Comparison of ENCODE assay signal across 8 cellular contexts in the genomic region with DNA sequence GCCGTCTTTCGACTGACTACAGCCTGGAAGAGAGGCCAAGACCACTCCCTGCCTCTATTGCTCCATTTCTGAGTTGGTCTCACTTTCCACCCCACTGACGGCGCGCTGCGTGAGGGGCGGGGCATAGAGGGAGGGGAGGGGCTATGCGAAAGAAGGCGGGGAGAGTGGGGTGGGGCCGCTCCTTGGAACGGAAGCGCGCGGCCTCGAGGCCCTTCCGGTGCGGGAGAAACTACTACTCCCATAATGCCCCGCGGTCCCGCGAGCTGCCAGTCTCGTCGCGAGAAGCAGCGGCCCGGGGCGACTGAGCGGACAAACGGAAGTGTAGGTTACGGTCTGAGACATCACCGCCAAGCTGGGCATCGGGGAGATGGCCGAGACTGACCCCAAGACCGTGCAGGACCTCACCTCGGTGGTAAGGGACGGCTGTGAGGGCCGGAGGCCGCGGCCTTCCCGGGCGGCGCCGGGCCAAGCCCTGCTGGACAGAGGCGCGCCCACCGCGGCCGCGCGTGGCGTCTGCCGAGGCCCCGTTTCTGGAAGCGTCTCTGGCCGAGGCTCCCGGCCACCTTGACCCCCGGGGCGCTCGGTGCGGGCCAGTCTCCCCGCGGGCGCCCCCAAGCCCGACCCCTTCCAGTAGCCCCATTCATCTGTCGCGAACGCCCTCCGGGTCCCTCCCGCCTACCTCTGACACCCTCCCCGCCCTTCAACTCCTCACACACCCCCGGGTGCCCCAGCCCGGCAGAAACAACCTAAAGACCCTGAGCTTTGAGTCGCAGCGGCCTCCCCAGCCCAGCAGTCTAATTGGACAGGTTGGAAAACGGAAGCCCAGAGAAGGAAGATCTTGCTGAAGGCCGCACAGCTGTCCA. TPM values are rescaled to one million over a fixed set of nuclear protein-coding genes. Genes with fewer than 3 reads are reported as not detected.
DNase-seq lines count a peak whose midpoint lies in the region; ATAC-seq, FAIRE-seq and TF ChIP-seq lines count a peak whose summit lies in the region.

Gene HSBP1, plus strand, starts transcription at position 269 of the 863 bp plus-strand sequence. Its CDS starts 99 bp downstream, at position 368.

- intact Hi-C loops in heart left ventricle (cut with DNase I) = no loop called here

- H3K27me3 Mint-ChIP-seq in T-cell (no peaks in the 10 kb centered on the region), type B pancreatic cell (no peaks in the 10 kb centered on the region)

- FAIRE-seq in GM12892 (lab: Jason Lieb, UNC) = peak; percentile 82

- H3K27ac Mint-ChIP-seq in T-cell = peak within 1 kb of the TSS; percentile 90 to 94
- peak within 1 kb of the TSS; percentile 85 for H3K27ac Mint-ChIP-seq in type B pancreatic cell

- H3K36me3 Mint-ChIP-seq in T-cell (peaks cover 29% of the 10 kb centered on the region), type B pancreatic cell (peaks cover 25% of the 10 kb centered on the region)

- H3K4me3 ChIP-seq in adipocyte (ENCODE audit: low read length) (peak within 1 kb of the TSS; percentile 87), heart left ventricle (peak within 1 kb of the TSS; percentile 65 to 98 (median 84))

- TF ChIP-seq CTCF in heart left ventricle (IDR thresholded peaks at IDR 0.05) (peak in 3 of 12 donors; percentile 10 to 20 (median 18)), type B pancreatic cell (conservative IDR thresholded peaks at IDR 0.05) (no peak)

- H3K9me3 ChIP-seq in adipocyte (ENCODE audit: control insufficient read depth, low read length) (no peaks in the 10 kb centered on the region), heart left ventricle (no peaks in the 10 kb centered on the region)

- ATAC-seq in HG02763 (IDR thresholded peaks at IDR 0.05; ENCODE audit: unreplicated experiment) (peak; percentile 95), T-cell (replicated peaks in 1 of 4) (peak; percentile 95 to 99 (median 98)), heart left ventricle (peak; percentile 96 to 99 (median 98))

- H3K27me3 ChIP-seq in adipocyte (replicated peaks; ENCODE audit: control insufficient read depth, insufficient read depth, low read length) (no peaks in the 10 kb centered on the region), heart left ventricle (no peaks in the 10 kb centered on the region)

- POLR2A ChIA-PET in T-cell (lab: Charles Lee) = interaction anchor here in 1 of 2 donors (0.5 kb wide), 1 partner anchor 15 kb away, joined by 4 read pairs; no protein-coding TSS in a partner anchor

- CTCF ChIA-PET in T-cell (lab: Charles Lee) = interaction anchor here in 1 of 2 donors (0.6 to 1.5 kb wide), 2 partner anchors 95 to 379 kb away, joined by 3 to 6 read pairs; partner anchors contain the start of gene TAF1C

- H3K4me1 Mint-ChIP-seq in T-cell (peaks cover 31 to 48% (median 37%) of the 10 kb centered on the region in 3 donors), type B pancreatic cell (ENCODE audit: unreplicated experiment) (peaks cover 34% of the 10 kb centered on the region)

- H3K36me3 ChIP-seq in adipocyte (ENCODE audit: control insufficient read depth, insufficient read depth, low read length, severe bottlenecking) (peaks cover 11% of the 10 kb centered on the region), heart left ventricle (peaks cover 0 to 38% (median 27%) of the 10 kb centered on the region in 9 donors)

- WGBS in heart left ventricle, 4 donors = 1 to 2% (median 2%) methylated on average over 51 to 76 of the region's 76 CpGs

- DNase-seq in GM12892 (ENCODE audit: insufficient read length) (peak; percentile 93), NCI-H1436 (lab: John Stamatoyannopoulos, UW) (peak; percentile 91), T-cell (peak; percentile 83 to 94 (median 91)), adipocyte (ENCODE audit: low read depth) (peak; percentile 98), heart left ventricle (peak; percentile 95 to 98 (median 97)), pons (ENCODE audit: low spot score) (peak; percentile 81), type B pancreatic cell (ENCODE audit: extremely low spot score, unreplicated experiment) (peak; percentile 94)

- H3K9ac ChIP-seq in adipocyte (ENCODE audit: low read length) = peak within 1 kb of the TSS; percentile 90

- H3K4me3 Mint-ChIP-seq in T-cell = peak within 1 kb of the TSS; percentile 91 to 97 (median 96)
- H3K4me3 Mint-ChIP-seq in type B pancreatic cell = peak within 1 kb of the TSS; percentile 97

- peaks cover 18% of the 10 kb centered on the region for H3K4me1 ChIP-seq in adipocyte (ENCODE audit: control insufficient read depth, insufficient read depth, low read length)
- H3K4me1 ChIP-seq in heart left ventricle = peaks cover 3 to 62% (median 27%) of the 10 kb centered on the region in 12 donors

- H3K9me3 Mint-ChIP-seq in T-cell (no peaks in the 10 kb centered on the region), type B pancreatic cell (no peaks in the 10 kb centered on the region)

- H3K27ac ChIP-seq in heart left ventricle = peak within 1 kb of the TSS; percentile 29 to 91 (median 80)

- TF ChIP-seq POLR2A in GM12892 (IDR thresholded peaks at IDR 0.05; ENCODE audit: low read depth, low read length) (peak; percentile 83), heart left ventricle (IDR thresholded peaks at IDR 0.05) (peak in 1 of 2 donors; percentile 77)

RNA-seq across cellular contexts. Expression of gene HSBP1, which starts in this region (rescaled TPM):
- polyA plus RNA-seq in GM12892 (2012; ENCODE audit: missing spikeins) = 96.8 TPM
- total RNA-seq in T-cell (10 to 100 TPM; 17.7 to 33.3 (median 30.0) TPM), heart left ventricle (100 to 1,000 TPM in 7 of 9 donors, 10 to 100 TPM in 2; 20.4 to 174 (median 148) TPM), type B pancreatic cell (ENCODE audit: low replicate concordance) (139 and 226 TPM in 2 replicates)
- polyA plus RNA-seq in heart left ventricle = 100 to 1,000 TPM in 1 of 2 donors, 10 to 100 TPM in 1; 57.4 to 111 TPM

Comparison
In these comparisons a context has a peak if more than half of its experiments do, and no peak if none do; other contexts are left out.
1. Peak in every context shown above with its lines: DNase-seq, ATAC-seq, H3K4me3 ChIP-seq and H3K27ac ChIP-seq.